22 cellular contexts compared by ENCODE assay signal in the genomic region with DNA sequence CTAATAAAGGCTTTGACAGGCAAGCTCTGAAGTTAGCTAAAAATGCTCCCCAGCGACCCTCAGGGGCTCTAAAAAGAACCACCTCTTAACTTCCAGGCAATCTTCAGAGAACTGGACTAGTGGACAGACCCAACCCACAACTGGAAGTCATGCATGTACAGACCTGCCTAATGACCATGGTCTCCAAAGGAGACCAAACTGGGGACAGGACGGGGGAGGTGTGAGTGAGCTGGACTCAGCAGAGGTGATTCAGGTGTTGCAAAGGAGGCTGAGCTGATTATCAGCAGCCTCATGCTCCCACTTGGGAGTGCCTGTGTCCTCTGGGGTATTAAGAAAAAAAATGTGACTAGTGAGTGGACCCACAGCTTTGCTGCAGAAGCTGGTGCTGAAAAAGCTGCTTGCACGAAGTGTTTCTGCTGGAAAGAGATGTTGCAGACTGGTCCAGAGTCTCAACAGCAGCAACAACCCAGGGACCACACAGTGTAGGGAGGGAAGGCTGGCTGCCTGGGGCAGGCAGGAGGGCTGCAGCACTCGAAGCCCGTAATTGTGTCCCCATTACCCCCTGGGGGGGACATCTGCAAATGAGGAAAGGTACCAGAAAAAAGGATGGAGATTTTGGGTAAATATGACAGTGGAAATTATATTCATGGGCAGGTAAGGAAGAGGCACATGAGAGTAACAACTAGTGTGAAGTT. TPM values are rescaled to one million over a fixed set of nuclear protein-coding genes. Genes with fewer than 3 reads are reported as not detected.
DNase-seq lines count a peak whose midpoint lies in the region; ATAC-seq and TF ChIP-seq lines count a peak whose summit lies in the region.
"Had no signal": no experiment of that assay in that cellular context is flagged by ENCODE, and none has a peak within 500 bp of the region (broad histone marks: within the 10 kb centered on the region; RNA-seq: fewer than 3 reads in every experiment).

No MANE protein-coding gene starts in this region.

- TF ChIP-seq CTCF in gastroesophageal sphincter (IDR thresholded peaks at IDR 0.05): no peak

- no peak for ATAC-seq in gastroesophageal sphincter
- ATAC-seq in stimulated activated naive B cell treated with anti-CD40 and anti-IgM and Interleukin-4, amounts not matched to agents 10 μg/mL and 1 μg/mL and 100 μg/mL, for 72 hours (replicated peaks): no peak
- ATAC-seq: foreskin keratinocyte; HepG2; stimulated activated memory B cell treated with anti-CD40 and anti-IgM and Interleukin-4, amounts not matched to agents 10 μg/mL and 1 μg/mL and 100 μg/mL, for 72 hours had no signal

- H3K36me3 Mint-ChIP-seq in stimulated activated naive B cell treated with anti-CD40 and anti-IgM and Interleukin-4, amounts not matched to agents 10 μg/mL and 1 μg/mL and 100 μg/mL, for 72 hours: peaks cover 20 to 45% of the 10 kb centered on the region in 2 donors

- peaks cover 17 to 28% of the 10 kb centered on the region in 2 donors for H3K4me1 Mint-ChIP-seq in stimulated activated naive B cell treated with anti-CD40 and anti-IgM and Interleukin-4, amounts not matched to agents 10 μg/mL and 1 μg/mL and 100 μg/mL, for 72 hours
- H3K4me1 Mint-ChIP-seq: CD14-positive monocyte had no signal

- WGBS in gastroesophageal sphincter (ENCODE audit: low coverage in 1 of 2), 2 donors: 40 to 85% methylated on average over 1 to 4 of the region's 5 CpGs

- no peak for TF ChIP-seq EP300 in gastroesophageal sphincter (IDR thresholded peaks at IDR 0.05)

- DNase-seq in H7 (peak; percentile 24), SK-N-MC (ENCODE audit: low read depth, low spot score) (no peak), CD1c-positive myeloid dendritic cell (ENCODE audit: extremely low spot score) (no peak), foreskin melanocyte (no peak), A172 (ENCODE audit: low spot score) (no peak)
- DNase-seq in stimulated activated naive B cell treated with anti-CD40 and anti-IgM and Interleukin-4, amounts not matched to agents 10 μg/mL and 1 μg/mL and 100 μg/mL, for 72 hours: no peak
- DNase-seq: activated CD4-positive, alpha-beta T cell treated with anti-CD3 and anti-CD28 coated beads, Interleukin-2, amount 50 U/mL, for 48 hours; activated naive CD4-positive, alpha-beta T cell treated with anti-CD3 and anti-CD28 coated beads, Interleukin-2, amount 10 ng/mL, durations not matched to agents 7 days and 5 days; activated T-cell treated with anti-CD3 and anti-CD28 coated beads for 4 hours; anterior cingulate cortex; cerebellar nuclear complex; foreskin keratinocyte; NCI-H1092 treated with DMSO at 0.1 percent for 48 hours; NCI-H2081 treated with DMSO at 0.1 percent for 48 hours; small intestine; stimulated activated CD4-positive, alpha-beta T cell treated with anti-CD3 and anti-CD28 coated beads, Interleukin-2, amount 100 ng/mL, for 24 hours had no signal

- no peak overlapping the region for H3K4me3 Mint-ChIP-seq in stimulated activated naive B cell treated with anti-CD40 and anti-IgM and Interleukin-4, amounts not matched to agents 10 μg/mL and 1 μg/mL and 100 μg/mL, for 72 hours
- H3K4me3 Mint-ChIP-seq: activated naive CD4-positive, alpha-beta T cell treated with anti-CD3 and anti-CD28 coated beads, Interleukin-2, amount 10 ng/mL, durations not matched to agents 7 days and 5 days; CD14-positive monocyte; stimulated activated memory B cell treated with anti-CD40 and anti-IgM and Interleukin-4, amounts not matched to agents 10 μg/mL and 1 μg/mL and 100 μg/mL, for 72 hours; type B pancreatic cell had no signal

- H3K27ac Mint-ChIP-seq in stimulated activated naive B cell treated with anti-CD40 and anti-IgM and Interleukin-4, amounts not matched to agents 10 μg/mL and 1 μg/mL and 100 μg/mL, for 72 hours: peak overlapping the region; percentile 7
- H3K27ac Mint-ChIP-seq: activated naive CD4-positive, alpha-beta T cell treated with anti-CD3 and anti-CD28 coated beads, Interleukin-2, amount 10 ng/mL, durations not matched to agents 7 days and 5 days; stimulated activated memory B cell treated with anti-CD40 and anti-IgM and Interleukin-4, amounts not matched to agents 10 μg/mL and 1 μg/mL and 100 μg/mL, for 72 hours; type B pancreatic cell had no signal

- no peaks in the 10 kb centered on the region for H3K9me3 Mint-ChIP-seq in stimulated activated naive B cell treated with anti-CD40 and anti-IgM and Interleukin-4, amounts not matched to agents 10 μg/mL and 1 μg/mL and 100 μg/mL, for 72 hours
- H3K9me3 Mint-ChIP-seq: activated naive CD4-positive, alpha-beta T cell treated with anti-CD3 and anti-CD28 coated beads, Interleukin-2, amount 10 ng/mL, durations not matched to agents 7 days and 5 days; CD14-positive monocyte; stimulated activated memory B cell treated with anti-CD40 and anti-IgM and Interleukin-4, amounts not matched to agents 10 μg/mL and 1 μg/mL and 100 μg/mL, for 72 hours; type B pancreatic cell had no signal

- H3K27me3 Mint-ChIP-seq in stimulated activated naive B cell treated with anti-CD40 and anti-IgM and Interleukin-4, amounts not matched to agents 10 μg/mL and 1 μg/mL and 100 μg/mL, for 72 hours: no peaks in the 10 kb centered on the region
- H3K27me3 Mint-ChIP-seq: activated naive CD4-positive, alpha-beta T cell treated with anti-CD3 and anti-CD28 coated beads, Interleukin-2, amount 10 ng/mL, durations not matched to agents 7 days and 5 days; stimulated activated memory B cell treated with anti-CD40 and anti-IgM and Interleukin-4, amounts not matched to agents 10 μg/mL and 1 μg/mL and 100 μg/mL, for 72 hours; type B pancreatic cell had no signal

- no peaks in the 10 kb centered on the region for H3K27me3 ChIP-seq in H7 (ENCODE audit: control insufficient read depth, insufficient read depth, low read length)
- no peaks in the 10 kb centered on the region for H3K27me3 ChIP-seq in gastroesophageal sphincter
- H3K27me3 ChIP-seq: foreskin keratinocyte, hepatocyte had no signal

- H3K9me3 ChIP-seq in SK-N-MC (ENCODE audit: low read depth, low read length) (no peaks in the 10 kb centered on the region), gastroesophageal sphincter (no peaks in the 10 kb centered on the region)

- H3K4me3 ChIP-seq in H7 (ENCODE audit: insufficient read depth, low read depth, low read length) (no peak overlapping the region), SK-N-MC (no peak overlapping the region), gastroesophageal sphincter (no peak overlapping the region)
- H3K4me3 ChIP-seq: hepatocyte had no signal

- H3K36me3 ChIP-seq in H7 (replicated peaks; ENCODE audit: control insufficient read depth, insufficient read depth, low read length) (peaks cover 6% of the 10 kb centered on the region), SK-N-MC (ENCODE audit: insufficient read depth, low read length) (peaks cover 56% of the 10 kb centered on the region), gastroesophageal sphincter (peaks cover 0 to 26% of the 10 kb centered on the region in 2 donors)

- no peak for TF ChIP-seq POLR2A in gastroesophageal sphincter (IDR thresholded peaks at IDR 0.05)

- H3K27ac ChIP-seq in SK-N-MC (0 out of 2 replicates have a peak overlapping the region, but pooled peaks have one; percentile 15), gastroesophageal sphincter (peak overlapping the region; percentile 80 to 98 (median 87))
- H3K27ac ChIP-seq: foreskin keratinocyte, hepatocyte had no signal

- no peak overlapping the region for H3K9ac ChIP-seq in SK-N-MC (ENCODE audit: insufficient read length)

- peaks cover 36 to 100% (median 37%) of the 10 kb centered on the region in 3 donors for H3K4me1 ChIP-seq in gastroesophageal sphincter

RNA-seq across cellular contexts. Expression of a gene that starts 35.3 kb away (rescaled TPM):
- 13.9 and 17.2 TPM in 2 replicates for total RNA-seq in H7 (2014; rRNA removed; shearing (Covaris generic))
- total RNA-seq in gastroesophageal sphincter: 100 to 1,000 TPM in 1 of 4 donors, 10 to 100 TPM in 3; 62.8 to 103 (median 96.6) TPM
- 10.0 and 13.4 TPM in 2 replicates for total RNA-seq in A172 (2014; rRNA removed; shearing (Covaris generic))
